In genomic region chr11:63871962-63872832, GRCh38 we compare ENCODE assay signal across 8 cellular contexts. TPM values are rescaled to one million over a fixed set of nuclear protein-coding genes. Genes with fewer than 3 reads are reported as not detected.
DNase-seq lines count a peak whose midpoint lies in the region; ATAC-seq and TF ChIP-seq lines count a peak whose summit lies in the region.

No MANE protein-coding gene starts in this region.

- H3K4me1 ChIP-seq in HAP-1, result peaks cover 2% of the 10 kb centered on the region; the same call in 1 of the 2 replicates

- intact Hi-C loops in left colon (cut with DNase I, micrococcal nuclease), result no loop called here

- H3K27ac Mint-ChIP-seq in T-cell, result peak overlapping the region; percentile 73 to 79

- DNase-seq in 8988T (peak; percentile 59), GM04503 (ENCODE audit: low read depth) (peak; percentile 97), HAP-1 (ENCODE audit: low spot score in 2 of 2) (peak; percentile 56 to 76), Kasumi-1 (lab: John Stamatoyannopoulos, UW) (peak; percentile 99), T-cell (peak in 27 of 34 experiments; percentile 12 to 67 (median 31)), choroid plexus epithelial cell (ENCODE audit: low read depth) (peak; percentile 86), left colon (peak; percentile 90 to 93)
- DNase-seq in stimulated activated CD4-positive, alpha-beta T cell treated with anti-CD3 and anti-CD28 coated beads, Interleukin-4, amount 100 ng/mL, for 24 hours, result peak; percentile 20

- H3K36me3 ChIP-seq in HAP-1 (replicated peaks), result peaks cover 2% of the 10 kb centered on the region; the same call in 1 of the 2 replicates

- no peaks in the 10 kb centered on the region for H3K9me3 Mint-ChIP-seq in T-cell

- in situ Hi-C loops in HAP-1 (cut with MboI; ENCODE audit: low sequenced_read_pairs), result no loop called here

- peaks cover 6% of the 10 kb centered on the region for H3K36me3 Mint-ChIP-seq in T-cell

- CTCF ChIA-PET in T-cell (lab: Charles Lee), result interaction anchor here in 1 of 2 donors (1.1 kb wide), 1 partner anchor 34 kb away, joined by 10 read pairs; the partner anchor contains the start of gene MARK2

- TF ChIP-seq CTCF in choroid plexus epithelial cell (conservative IDR thresholded peaks at IDR 0.05; ENCODE audit: low read depth, low read length), result peak; percentile 43

- H3K4me3 ChIP-seq in HAP-1 (no peak overlapping the region), choroid plexus epithelial cell (ENCODE audit: low read depth, low read length) (no peak overlapping the region)

- peak overlapping the region in 1 of 3 donors; percentile 55 for H3K4me3 Mint-ChIP-seq in T-cell

- peak; percentile 48 to 72 (median 54) for ATAC-seq in T-cell (replicated peaks in 1 of 4)
- peak; percentile 81 for ATAC-seq in left colon

- peaks cover 65 to 86% (median 85%) of the 10 kb centered on the region in 3 donors for H3K4me1 Mint-ChIP-seq in T-cell

- H3K9me3 ChIP-seq in HAP-1, result no peaks in the 10 kb centered on the region

- POLR2A ChIA-PET in T-cell (lab: Charles Lee), result interaction anchor here in 1 of 2 donors (0.7 kb wide), 2 partner anchors 20 to 1374 kb away, joined by 3 to 7 read pairs; no protein-coding TSS in a partner anchor

- H3K27me3 ChIP-seq in HAP-1 (ENCODE audit: low read depth), result no peaks in the 10 kb centered on the region

- H3K27me3 Mint-ChIP-seq in T-cell, result no peaks in the 10 kb centered on the region

RNA-seq across cellular contexts. Expression of gene MARK2, which starts 33.3 kb away (rescaled TPM):
- 10 to 100 TPM; 57.4 to 67.2 (median 64.0) TPM for total RNA-seq in T-cell
- total RNA-seq in left colon, result 100 to 1,000 TPM in 1 of 2 donors, 10 to 100 TPM in 1; 91.8 to 100 TPM

RNA-seq across cellular contexts. Expression of gene RCOR2, which starts 44.8 kb away (rescaled TPM):
- under 1 TPM in 3 of 5 donors, not detected in 2; 0.09 to 0.26 (median 0.10) TPM for total RNA-seq in T-cell
- 1 to 10 TPM; 2.1 to 2.5 TPM for total RNA-seq in left colon

RNA-seq across cellular contexts. Expression of gene SPINDOC, which starts 58.9 kb away (rescaled TPM):
- 10 to 100 TPM in 3 of 5 donors, 1 to 10 TPM in 2; 8.1 to 16.1 (median 15.3) TPM for total RNA-seq in T-cell
- 1 to 10 TPM; 6.4 to 7.1 TPM for total RNA-seq in left colon

Comparison
In these comparisons a context has a peak if more than half of its experiments do, and no peak if none do; other contexts are left out.
1. DNase-seq: peak in every context shown above with its lines; median percentile 99 in Kasumi-1; 97 in GM04503; 92 in left colon; 86 in choroid plexus epithelial cell; 66 in HAP-1; 59 in 8988T; 31 in T-cell; 20 in stimulated activated CD4-positive, alpha-beta T cell treated with anti-CD3 and anti-CD28 coated beads, Interleukin-4, amount 100 ng/mL, for 24 hours.